ENCODE assay signal across 8 cellular contexts in the genomic region with DNA sequence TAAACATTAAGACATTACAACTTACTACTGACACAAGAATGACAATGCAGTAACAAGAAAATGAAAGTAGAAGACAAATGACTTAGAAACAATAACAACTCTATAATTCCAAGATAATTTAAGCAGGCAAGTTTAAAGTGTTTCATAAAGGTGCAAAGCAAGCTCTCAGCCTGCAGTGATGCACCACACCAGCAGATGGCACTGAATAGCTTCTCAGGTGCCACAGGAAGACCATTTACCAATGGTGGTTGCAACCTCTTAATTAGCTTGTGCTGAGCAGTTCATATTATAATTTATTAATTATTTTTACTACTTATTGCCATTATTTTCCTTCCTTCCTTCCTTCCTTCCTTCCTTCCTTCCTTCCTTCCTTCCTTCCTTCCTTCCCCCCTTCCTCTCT.
DNase-seq lines count a peak whose midpoint lies in the region; ATAC-seq and TF ChIP-seq lines count a peak whose summit lies in the region.

No MANE protein-coding gene starts in this region.

- H3K4me1 Mint-ChIP-seq in endothelial cell (ENCODE audit: unreplicated experiment) (no peaks in the 10 kb centered on the region), nephron progenitor cell (no peaks in the 10 kb centered on the region)

- ATAC-seq in SK-N-SH treated with all-trans-retinoic acid at 6 μM for 48 hours (0 out of 3 replicates have a peak, but pooled peaks have one; percentile 38), HG02610 (IDR thresholded peaks at IDR 0.05; ENCODE audit: unreplicated experiment) (no peak), GM21528 (IDR thresholded peaks at IDR 0.05; ENCODE audit: low FRiP score, unreplicated experiment) (no peak)

- DNase-seq in AG08396 (ENCODE audit: low spot score) (peak; percentile 11), GM10248 (ENCODE audit: extremely low spot score) (peak; percentile 28), M059J (ENCODE audit: low read depth) (peak; percentile 40), endothelial cell (ENCODE audit: low spot score) (peak; percentile 37), nephron progenitor cell (peak; percentile 49)

- POLR2A ChIA-PET in GM10248 (lab: Yijun Ruan, JAX): no interaction called here

- CTCF ChIA-PET in GM10248 (lab: Yijun Ruan, JAX): interaction anchor here (0.7 to 2.0 kb wide), 13 partner anchors 9 to 1903 kb away, joined by 3 to 9 read pairs (median 3); no protein-coding TSS in a partner anchor

- peak; percentile 77 for TF ChIP-seq CTCF in GM10248 (IDR thresholded peaks at IDR 0.05; ENCODE audit: control extremely low read depth, extremely low read depth, low read depth, missing control alignments)
- peak; percentile 39 for TF ChIP-seq CTCF in endothelial cell (IDR thresholded peaks at IDR 0.05; ENCODE audit: unreplicated experiment)
- TF ChIP-seq CTCF in nephron progenitor cell (IDR thresholded peaks at IDR 0.05): peak; percentile 71

- H3K27ac Mint-ChIP-seq in endothelial cell (ENCODE audit: unreplicated experiment) (no peak overlapping the region), nephron progenitor cell (no peak overlapping the region)

- H3K36me3 Mint-ChIP-seq in endothelial cell (ENCODE audit: low read depth, unreplicated experiment) (no peaks in the 10 kb centered on the region), nephron progenitor cell (ENCODE audit: low read depth) (peaks cover 14% of the 10 kb centered on the region)

- H3K9me3 Mint-ChIP-seq in endothelial cell (ENCODE audit: unreplicated experiment): no peaks in the 10 kb centered on the region
- H3K9me3 Mint-ChIP-seq in nephron progenitor cell: peaks cover 20% of the 10 kb centered on the region

- H3K27me3 Mint-ChIP-seq in endothelial cell (ENCODE audit: unreplicated experiment) (no peaks in the 10 kb centered on the region), nephron progenitor cell (ENCODE audit: low read depth, poor library complexity) (no peaks in the 10 kb centered on the region)

- H3K4me3 Mint-ChIP-seq in endothelial cell (ENCODE audit: unreplicated experiment) (no peak overlapping the region), nephron progenitor cell (no peak overlapping the region)

TF ChIP-seq in SK-N-SH treated with all-trans-retinoic acid at 6 μM for 48 hours, 23 proteins besides CTCF, POLR2A, EP300 and RAD21:
- no peak for TF ChIP-seq GLIS3 (CRISPR knock-in tag; IDR thresholded peaks at IDR 0.05)
- no peak for TF ChIP-seq OSR1 (CRISPR knock-in tag; IDR thresholded peaks at IDR 0.05)
- no peak for TF ChIP-seq ZNF70 (CRISPR knock-in tag; IDR thresholded peaks at IDR 0.05)
- no peak for TF ChIP-seq ZNF565 (CRISPR knock-in tag; conservative IDR thresholded peaks at IDR 0.05; ENCODE audit: low read depth)
- no peak for TF ChIP-seq ISL1 (CRISPR knock-in tag; IDR thresholded peaks at IDR 0.05)
